ENCODE assay signal across 13 cellular contexts in genomic region chr1:222995230-222995580, GRCh38.
DNase-seq lines count a peak whose midpoint lies in the region; ATAC-seq lines count a peak whose summit lies in the region.
"Had no signal": no experiment of that assay in that cellular context is flagged by ENCODE, and none has a peak within 500 bp of the region (broad histone marks: within the 10 kb centered on the region; RNA-seq: fewer than 3 reads in every experiment).

No MANE protein-coding gene starts in this region.

- no peak overlapping the region for H3K4me2 ChIP-seq in mesenchymal stem cell (ENCODE audit: low read length, poor library complexity, severe bottlenecking)

- H3K79me1 ChIP-seq in mesenchymal stem cell (replicated peaks; ENCODE audit: low read length, poor library complexity, severe bottlenecking), result peaks cover 2% of the 10 kb centered on the region

- H3K4ac ChIP-seq in mesenchymal stem cell (ENCODE audit: low read depth in 1 of 2, low read length in 2 of 2), result no peak overlapping the region

- H3K23ac ChIP-seq in mesenchymal stem cell (ENCODE audit: low read length in 2 of 2), result no peak overlapping the region

- H3K27me3 ChIP-seq in HUES48 (ENCODE audit: control insufficient read depth, insufficient read depth, low read length) (0 out of 2 replicates have a peak, but pooled peaks cover 2% of the 10 kb centered on the region), mesenchymal stem cell (ENCODE audit: control insufficient read depth in 1 of 2, insufficient read depth in 1 of 2, low read length in 2 of 2) (no peaks in the 10 kb centered on the region)
- H3K27me3 ChIP-seq: stomach had no signal

- H3K9me3 ChIP-seq in HUES48 (ENCODE audit: control insufficient read depth, insufficient read depth, low read length) (no peaks in the 10 kb centered on the region), mesenchymal stem cell (ENCODE audit: control insufficient read depth, low read length) (no peaks in the 10 kb centered on the region)
- H3K9me3 ChIP-seq: stomach had no signal

- no peak overlapping the region for H3K14ac ChIP-seq in mesenchymal stem cell (ENCODE audit: low read length in 2 of 2)

- peak overlapping the region; percentile 65 for H2AK5ac ChIP-seq in mesenchymal stem cell (ENCODE audit: low read length, severe bottlenecking)

- H2BK120ac ChIP-seq in mesenchymal stem cell (ENCODE audit: low read depth, low read length), result no peak overlapping the region

- H3K9ac ChIP-seq in HUES48 (ENCODE audit: low read depth, low read length) (no peak overlapping the region), mesenchymal stem cell (ENCODE audit: low read length) (peak overlapping the region; percentile 29)

- no peak for ATAC-seq in GM21381 (IDR thresholded peaks at IDR 0.05; ENCODE audit: unreplicated experiment)
- ATAC-seq in GM18858 (IDR thresholded peaks at IDR 0.05; ENCODE audit: unreplicated experiment), result no peak
- ATAC-seq: activated T-cell treated with anti-CD3 and anti-CD28 coated beads, Interleukin-2, amount 50 U/mL, for 4 hours had no signal

- no peak overlapping the region for H3K18ac ChIP-seq in mesenchymal stem cell (ENCODE audit: low read depth in 1 of 2, low read length in 2 of 2)

- no peak overlapping the region for H4K91ac ChIP-seq in mesenchymal stem cell (ENCODE audit: low read length)

- H2BK12ac ChIP-seq in mesenchymal stem cell (ENCODE audit: low read length in 2 of 2), result no peak overlapping the region

- DNase-seq in AML-193 (lab: John Stamatoyannopoulos, UW) (peak; percentile 22 to 29), astrocyte of the hippocampus (ENCODE audit: low read depth, low spot score) (peak; percentile 18), mesenchymal stem cell (no peak), NCI-H1436 treated with DMSO at 0.1 percent for 48 hours (lab: John Stamatoyannopoulos, UW) (no peak), NCI-H1092 (lab: John Stamatoyannopoulos, UW) (no peak)
- DNase-seq: activated T-cell treated with anti-CD3 and anti-CD28 coated beads, Interleukin-2, amount 50 U/mL, for 4 hours; DMS 273 treated with DMSO at 0.1 percent for 48 hours; NCI-H1930; stomach had no signal

- H3K4me1 ChIP-seq in HUES48 (ENCODE audit: control insufficient read depth, insufficient read depth, low read length), result peaks cover 12% of the 10 kb centered on the region; the same call in 1 of the 2 replicates
- peaks cover 3% of the 10 kb centered on the region for H3K4me1 ChIP-seq in mesenchymal stem cell (ENCODE audit: control insufficient read depth, insufficient read depth, low read depth, low read length)

- H2BK5ac ChIP-seq in mesenchymal stem cell (ENCODE audit: low read depth, low read length, poor library complexity, severe bottlenecking), result no peak overlapping the region

- no peak overlapping the region for H3K4me3 ChIP-seq in HUES48 (ENCODE audit: low read depth, low read length)
- H3K4me3 ChIP-seq in mesenchymal stem cell (ENCODE audit: insufficient read depth in 1 of 2, low read depth in 1 of 2, low read length in 2 of 2), result no peak overlapping the region
- H3K4me3 ChIP-seq: stomach had no signal

- H3K36me3 ChIP-seq in HUES48 (ENCODE audit: control insufficient read depth, insufficient read depth, low read length) (no peaks in the 10 kb centered on the region), mesenchymal stem cell (ENCODE audit: control insufficient read depth in 1 of 2, insufficient read depth in 2 of 2, low read depth in 1 of 2, low read length in 2 of 2) (peaks cover 0 to 43% of the 10 kb centered on the region in 2 experiments)

- 75% methylated on average over 2 of the region's 3 CpGs for WGBS in mesenchymal stem cell

- no peak overlapping the region for H4K8ac ChIP-seq in mesenchymal stem cell (ENCODE audit: low read length)

- H2AFZ ChIP-seq in mesenchymal stem cell (ENCODE audit: low read depth, low read length), result no peak overlapping the region

- H2BK15ac ChIP-seq in mesenchymal stem cell (ENCODE audit: low read depth, poor library complexity, severe bottlenecking), result no peak overlapping the region

- H3K27ac ChIP-seq in HUES48 (ENCODE audit: low read depth, low read length) (peak overlapping the region; percentile 43), mesenchymal stem cell (ENCODE audit: low read length, poor library complexity, severe bottlenecking) (no peak overlapping the region)
- H3K27ac ChIP-seq: HL-60, stomach had no signal

Comparison
In these comparisons a context has a peak if more than half of its experiments do, and no peak if none do; other contexts are left out.
1. DNase-seq: peak in AML-193 (2 of 2) and astrocyte of the hippocampus (single experiment); none in mesenchymal stem cell (single experiment), NCI-H1436 treated with DMSO at 0.1 percent for 48 hours (single experiment) and NCI-H1092 (single experiment).